8 cellular contexts compared by ENCODE assay signal in the genomic region with DNA sequence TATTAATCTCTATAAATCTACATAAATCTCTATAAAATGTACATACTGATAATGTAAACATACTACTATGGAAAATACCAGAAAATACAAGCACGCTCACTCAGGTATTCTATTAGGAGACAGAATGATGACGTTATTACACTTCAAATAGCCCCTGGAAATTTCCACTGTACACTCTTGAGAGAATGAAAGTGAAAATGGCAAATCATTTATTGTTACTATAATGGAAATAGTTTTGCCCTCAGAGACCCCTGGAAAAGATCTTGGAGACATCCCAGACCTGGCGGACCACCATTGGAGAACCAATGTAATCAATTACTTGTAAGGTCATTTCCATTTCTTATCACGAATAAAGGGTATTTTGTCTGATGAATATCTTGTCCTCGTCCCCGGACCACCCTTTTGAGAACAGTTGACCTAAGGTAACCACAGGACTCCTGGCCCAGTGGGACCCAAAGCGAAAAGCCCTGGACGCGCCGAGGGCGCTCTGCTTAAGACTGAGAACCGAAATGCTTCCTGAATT. TPM values are rescaled to one million over a fixed set of nuclear protein-coding genes. Genes with fewer than 3 reads are reported as not detected.
A peak's percentile ranks its signal among the peaks of the same experiment; 100 is the strongest.
DNase-seq lines count a peak whose midpoint lies in the region; ATAC-seq and TF ChIP-seq lines count a peak whose summit lies in the region.

No MANE protein-coding gene starts in this region.

- H3K79me2 ChIP-seq in fibroblast of lung (ENCODE audit: control insufficient read depth, insufficient read depth, low read length) (no peaks in the 10 kb centered on the region), parathyroid adenoma (no peaks in the 10 kb centered on the region)

- ATAC-seq in HG02885 (IDR thresholded peaks at IDR 0.05; ENCODE audit: poor library complexity, unreplicated experiment), result peak; percentile 56

- intact Hi-C loops in cardiac septum (cut with DNase I), result no loop called here

- DNase-seq in right atrium auricular region (ENCODE audit: low spot score) (no peak), cardiac septum (ENCODE audit: low spot score) (no peak), SJSA1 (ENCODE audit: low read depth in 1 of 2, low spot score in 2 of 2) (peak in 1 of 2 experiments; percentile 11), fibroblast of lung (ENCODE audit: low read depth in 2 of 2) (no peak), HuH-7.5 (ENCODE audit: low spot score) (no peak)
- DNase-seq in activated effector memory CD4-positive, alpha-beta T cell treated with anti-CD3 and anti-CD28 coated beads, Interleukin-2, amount 50 U/mL, for 16 hours, result no peak

- peaks cover 0 to 5% of the 10 kb centered on the region in 2 donors for H3K27me3 ChIP-seq in right atrium auricular region
- peaks cover 39% of the 10 kb centered on the region for H3K27me3 ChIP-seq in SJSA1 (replicated peaks)
- peaks cover 10% of the 10 kb centered on the region for H3K27me3 ChIP-seq in fibroblast of lung (ENCODE audit: control insufficient read depth, insufficient read depth, low read length)
- H3K27me3 ChIP-seq in parathyroid adenoma (ENCODE audit: control insufficient read depth, insufficient read depth, low read length), result no peaks in the 10 kb centered on the region

- peak overlapping the region; percentile 97 for H3K4me2 ChIP-seq in fibroblast of lung (ENCODE audit: extremely low read depth, insufficient read depth, low read length)
- peak overlapping the region; percentile 72 for H3K4me2 ChIP-seq in parathyroid adenoma (ENCODE audit: low read length)

- H3K36me3 ChIP-seq in right atrium auricular region (no peaks in the 10 kb centered on the region), SJSA1 (no peaks in the 10 kb centered on the region), fibroblast of lung (ENCODE audit: control insufficient read depth, insufficient read depth, low read length) (no peaks in the 10 kb centered on the region), parathyroid adenoma (ENCODE audit: control insufficient read depth, insufficient read depth, low read length) (no peaks in the 10 kb centered on the region)

- H3K9me3 ChIP-seq in right atrium auricular region, result no peaks in the 10 kb centered on the region
- H3K9me3 ChIP-seq in SJSA1 (replicated peaks), result no peaks in the 10 kb centered on the region
- no peaks in the 10 kb centered on the region for H3K9me3 ChIP-seq in fibroblast of lung (ENCODE audit: control insufficient read depth, insufficient read depth, low read depth, low read length)
- no peaks in the 10 kb centered on the region for H3K9me3 ChIP-seq in parathyroid adenoma (ENCODE audit: control insufficient read depth, low read length)

- H3K4me1 ChIP-seq in right atrium auricular region, result peaks cover 0 to 8% of the 10 kb centered on the region in 2 donors
- H3K4me1 ChIP-seq in SJSA1 (replicated peaks), result peaks cover 8% of the 10 kb centered on the region
- peaks cover 7% of the 10 kb centered on the region for H3K4me1 ChIP-seq in fibroblast of lung (ENCODE audit: control insufficient read depth, extremely low read depth, insufficient read depth, low read length)
- H3K4me1 ChIP-seq in parathyroid adenoma, result peaks cover 5% of the 10 kb centered on the region

- peak overlapping the region; percentile 46 to 63 for H3K4me3 ChIP-seq in right atrium auricular region
- H3K4me3 ChIP-seq in SJSA1, result peak overlapping the region; percentile 41
- peak overlapping the region; percentile 33 to 70 (median 51) for H3K4me3 ChIP-seq in fibroblast of lung (replicated peaks in 1 of 4; ENCODE audit: control extremely low read depth in 1 of 4, insufficient read depth in 1 of 4, low read depth in 3 of 4, low read length in 4 of 4)
- H3K4me3 ChIP-seq in parathyroid adenoma (ENCODE audit: low read depth, low read length), result peak overlapping the region; percentile 62

- peak overlapping the region; percentile 42 for H2AFZ ChIP-seq in fibroblast of lung (ENCODE audit: low read length)
- H2AFZ ChIP-seq in parathyroid adenoma, result peak overlapping the region; percentile 72

- H3K27ac ChIP-seq in right atrium auricular region (peak overlapping the region in 1 of 2 donors; percentile 57), SJSA1 (no peak overlapping the region), fibroblast of lung (ENCODE audit: insufficient read depth, low read length) (no peak overlapping the region), parathyroid adenoma (no peak overlapping the region)

- H3K9ac ChIP-seq in fibroblast of lung (ENCODE audit: insufficient read depth, low read length), result no peak overlapping the region
- H3K9ac ChIP-seq in parathyroid adenoma, result no peak overlapping the region

- H4K20me1 ChIP-seq in fibroblast of lung (ENCODE audit: control insufficient read depth, extremely low read depth, insufficient read depth, low read length), result no peaks in the 10 kb centered on the region

- no peak for TF ChIP-seq CTCF in right atrium auricular region (IDR thresholded peaks at IDR 0.05)
- TF ChIP-seq CTCF in fibroblast of lung (conservative IDR thresholded peaks at IDR 0.05 in 1 of 2, IDR thresholded peaks at IDR 0.05 in 1 of 2; ENCODE audit: low read depth in 1 of 2, low read length in 2 of 2), result no peak
- TF ChIP-seq CTCF in parathyroid adenoma (IDR thresholded peaks at IDR 0.05), result no peak

RNA-seq across cellular contexts. Expression of a gene that starts 0.5 kb away (rescaled TPM):
- 1 to 10 TPM; 1.4 to 2.7 TPM for total RNA-seq in right atrium auricular region
- 0.40 TPM for total RNA-seq in cardiac septum
- 0.16 TPM in 1 of 2 replicates, not detected in the other for total RNA-seq in SJSA1 (2014; rRNA removed; shearing (Covaris generic))
- total RNA-seq in fibroblast of lung, result under 0.01 and 0.33 TPM in 2 replicates
- 0.08 and 0.27 TPM in 2 replicates for polyA plus RNA-seq in fibroblast of lung
- 0.05 and 0.24 TPM in 2 replicates for polyA plus RNA-seq in fibroblast of lung (2012)
- not detected in 2 replicates for polyA minus RNA-seq in fibroblast of lung (ENCODE audit: low replicate concordance)

RNA-seq across cellular contexts. Expression of a gene that starts 34.8 kb away (rescaled TPM):
- not detected for total RNA-seq in right atrium auricular region
- total RNA-seq in cardiac septum, result not detected
- not detected in 2 replicates for total RNA-seq in SJSA1 (2014; rRNA removed; shearing (Covaris generic))
- under 0.01 TPM in 2 replicates for total RNA-seq in fibroblast of lung
- not detected in 2 replicates for polyA plus RNA-seq in fibroblast of lung
- polyA plus RNA-seq in fibroblast of lung (2012), result 0.05 TPM in 1 of 2 replicates, not detected in the other
- not detected in 2 replicates for polyA minus RNA-seq in fibroblast of lung (ENCODE audit: low replicate concordance)
